ENCODE assay signal across 2 cellular contexts in the genomic region with DNA sequence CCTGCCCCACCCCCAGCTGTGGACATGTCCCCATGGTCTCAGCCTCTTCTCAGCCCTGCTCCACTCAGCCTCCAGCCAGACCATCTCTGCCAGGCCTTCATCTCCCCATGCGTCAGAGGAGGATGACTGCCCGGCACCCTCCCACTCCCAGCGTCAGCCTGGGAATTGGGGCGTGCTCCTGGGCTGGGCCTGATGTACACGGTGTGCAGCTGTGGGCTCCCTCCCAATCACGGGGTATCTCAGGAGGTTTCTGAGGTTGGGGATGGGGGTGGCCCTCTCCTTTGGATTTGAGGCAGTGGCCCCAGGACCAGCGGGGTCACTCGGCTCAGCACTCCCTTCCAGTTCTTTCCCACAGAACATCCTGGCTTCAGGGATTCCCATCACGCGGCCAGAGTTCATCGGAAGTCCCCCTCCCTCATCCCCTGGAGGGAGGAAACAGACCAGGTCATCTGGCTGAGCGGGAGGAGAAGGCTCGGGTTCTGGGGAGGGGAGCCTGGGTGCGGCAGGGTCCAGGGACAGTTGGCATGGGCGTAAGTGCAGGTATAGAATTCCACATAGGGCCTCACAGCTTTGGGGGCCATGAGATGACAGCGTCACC.
TF ChIP-seq lines count a peak whose summit lies in the region.

No MANE protein-coding gene starts in this region.

TF ChIP-seq in SK-N-SH, 30 proteins besides CTCF, POLR2A, EP300 and RAD21 (continued from another document):
- peak; percentile 35 for TF ChIP-seq CHD2 (IDR thresholded peaks at IDR 0.05; ENCODE audit: low read length, partially characterized antibody)
- no peak for TF ChIP-seq JUND (IDR thresholded peaks at IDR 0.05)

TF ChIP-seq in SK-N-SH treated with all-trans-retinoic acid at 6 μM for 48 hours, 23 proteins besides CTCF, POLR2A, EP300 and RAD21 (continued from another document):
- TF ChIP-seq TSHZ2 (CRISPR knock-in tag; IDR thresholded peaks at IDR 0.05) = no peak
